In genomic region chr22:36873614-36874308, GRCh38 we compare ENCODE assay signal across 1 cellular context.
TF ChIP-seq lines count a peak whose summit lies in the region.

No MANE protein-coding gene starts in this region.

TF ChIP-seq in K562, 482 proteins besides CTCF, POLR2A, EP300 and RAD21 (continued from another document):
- TF ChIP-seq ID3 (CRISPR knock-in tag; IDR thresholded peaks at IDR 0.05) (no peak), ID3 (tag; IDR thresholded peaks at IDR 0.05) (no peak), MYC (IDR thresholded peaks at IDR 0.05; ENCODE audit: low read depth, low read length) (peak; percentile 41; the same call in 1 of the 2 replicates), MYC (CRISPR knock-in tag; IDR thresholded peaks at IDR 0.05; ENCODE audit: borderline replicate concordance, low read depth) (no peak)
